In the genomic region with DNA sequence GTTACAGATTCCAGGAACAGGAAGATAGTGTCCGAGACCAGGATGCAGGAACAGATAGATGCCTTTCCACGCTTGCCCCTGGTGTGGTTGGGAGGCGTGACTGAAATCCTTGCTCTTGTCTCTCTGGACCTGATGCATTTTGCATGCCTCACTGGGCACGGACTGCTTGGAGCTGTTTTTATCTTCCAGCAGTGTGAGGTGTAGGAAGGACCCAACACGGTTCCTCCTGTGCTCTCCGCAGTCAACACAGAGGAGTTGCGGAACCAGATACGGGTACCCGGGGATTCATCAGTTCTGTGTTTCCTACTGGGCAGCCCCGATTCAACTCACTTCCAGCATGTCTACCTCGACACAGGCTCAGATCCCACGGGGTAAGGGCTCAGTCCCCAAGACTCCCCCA, we compare ENCODE assay signal across 9 cellular contexts. TPM values are rescaled to one million over a fixed set of nuclear protein-coding genes. Genes with fewer than 3 reads are reported as not detected.
DNase-seq lines count a peak whose midpoint lies in the region; ATAC-seq and TF ChIP-seq lines count a peak whose summit lies in the region.
"Had no signal": no experiment of that assay in that cellular context is flagged by ENCODE, and none has a peak within 500 bp of the region (broad histone marks: within the 10 kb centered on the region; RNA-seq: fewer than 3 reads in every experiment).

No MANE protein-coding gene starts in this region.

- peak overlapping the region; percentile 73 for H3K9ac ChIP-seq in adipocyte (ENCODE audit: low read length)

- H3K9me3 Mint-ChIP-seq in activated CD4-positive, alpha-beta memory T cell treated with anti-CD3 and anti-CD28 coated beads for 36 hours: no peaks in the 10 kb centered on the region
- no peaks in the 10 kb centered on the region for H3K9me3 Mint-ChIP-seq in activated CD4-positive, alpha-beta memory T cell treated with anti-CD3 and anti-CD28 coated beads, Interleukin-2, amount 10 ng/mL, durations not matched to agents 7 days and 5 days
- no peaks in the 10 kb centered on the region for H3K9me3 Mint-ChIP-seq in memory B cell

- H3K27me3 ChIP-seq in adipocyte (replicated peaks; ENCODE audit: control insufficient read depth, insufficient read depth, low read length): no peaks in the 10 kb centered on the region
- H3K27me3 ChIP-seq in thyroid gland: no peaks in the 10 kb centered on the region
- no peaks in the 10 kb centered on the region for H3K27me3 ChIP-seq in HAP-1 (ENCODE audit: low read depth)

- no peak overlapping the region for H3K4me3 ChIP-seq in adipocyte (ENCODE audit: low read length)
- no peak overlapping the region for H3K4me3 ChIP-seq in thyroid gland (replicated peaks in 1 of 3)
- no peak overlapping the region for H3K4me3 ChIP-seq in HAP-1

- H3K4me1 ChIP-seq in adipocyte (ENCODE audit: control insufficient read depth, insufficient read depth, low read length): peaks cover 61% of the 10 kb centered on the region
- H3K4me1 ChIP-seq in thyroid gland: peaks cover 54 to 63% of the 10 kb centered on the region in 2 donors
- H3K4me1 ChIP-seq in HAP-1: peaks cover 37% of the 10 kb centered on the region

- in situ Hi-C loops in HAP-1 (cut with MboI; ENCODE audit: low sequenced_read_pairs): no loop called here

- no peak for TF ChIP-seq CTCF in thyroid gland (IDR thresholded peaks at IDR 0.05)

- H3K36me3 ChIP-seq in adipocyte (ENCODE audit: control insufficient read depth, insufficient read depth, low read length, severe bottlenecking) (peaks cover 7% of the 10 kb centered on the region), thyroid gland (no peaks in the 10 kb centered on the region), HAP-1 (replicated peaks) (peaks cover 11% of the 10 kb centered on the region)

- H3K4me3 Mint-ChIP-seq in activated CD4-positive, alpha-beta memory T cell treated with anti-CD3 and anti-CD28 coated beads for 36 hours: no peak overlapping the region
- H3K4me3 Mint-ChIP-seq in activated CD4-positive, alpha-beta memory T cell treated with anti-CD3 and anti-CD28 coated beads, Interleukin-2, amount 10 ng/mL, durations not matched to agents 7 days and 5 days: no peak overlapping the region
- peak overlapping the region; percentile 48 for H3K4me3 Mint-ChIP-seq in memory B cell

- H3K27ac ChIP-seq in thyroid gland: peak overlapping the region in 2 of 3 donors; percentile 4 to 91

- peaks cover 74% of the 10 kb centered on the region for H3K4me1 Mint-ChIP-seq in activated CD4-positive, alpha-beta memory T cell treated with anti-CD3 and anti-CD28 coated beads for 36 hours (ENCODE audit: low read depth)
- peaks cover 67% of the 10 kb centered on the region for H3K4me1 Mint-ChIP-seq in activated CD4-positive, alpha-beta memory T cell treated with anti-CD3 and anti-CD28 coated beads, Interleukin-2, amount 10 ng/mL, durations not matched to agents 7 days and 5 days
- H3K4me1 Mint-ChIP-seq in memory B cell: peaks cover 54% of the 10 kb centered on the region

- WGBS in thyroid gland, 2 donors: 76 to 77% methylated on average over 12 of the region's 12 CpGs

- peaks cover 9% of the 10 kb centered on the region for H3K36me3 Mint-ChIP-seq in activated CD4-positive, alpha-beta memory T cell treated with anti-CD3 and anti-CD28 coated beads for 36 hours
- H3K36me3 Mint-ChIP-seq in activated CD4-positive, alpha-beta memory T cell treated with anti-CD3 and anti-CD28 coated beads, Interleukin-2, amount 10 ng/mL, durations not matched to agents 7 days and 5 days (ENCODE audit: low read depth): peaks cover 15% of the 10 kb centered on the region
- H3K36me3 Mint-ChIP-seq in memory B cell: peaks cover 2% of the 10 kb centered on the region

- H3K27ac Mint-ChIP-seq in activated CD4-positive, alpha-beta memory T cell treated with anti-CD3 and anti-CD28 coated beads for 36 hours: peak overlapping the region; percentile 25
- H3K27ac Mint-ChIP-seq in activated CD4-positive, alpha-beta memory T cell treated with anti-CD3 and anti-CD28 coated beads, Interleukin-2, amount 10 ng/mL, durations not matched to agents 7 days and 5 days: no peak overlapping the region
- peak overlapping the region; percentile 97 for H3K27ac Mint-ChIP-seq in memory B cell

- intact Hi-C loops in activated CD4-positive, alpha-beta memory T cell treated with anti-CD3 and anti-CD28 coated beads for 36 hours (cut with micrococcal nuclease): no loop called here
- intact Hi-C loops in thyroid gland (cut with DNase I): no loop called here

- H3K9me3 ChIP-seq in adipocyte (ENCODE audit: control insufficient read depth, low read length) (no peaks in the 10 kb centered on the region), thyroid gland (no peaks in the 10 kb centered on the region), HAP-1 (no peaks in the 10 kb centered on the region)

- CTCF ChIA-PET in activated CD4-positive, alpha-beta memory T cell treated with anti-CD3 and anti-CD28 coated beads for 36 hours (lab: Charles Lee): interaction anchor here (0.8 to 3.1 kb wide), 3 partner anchors 14 to 17 kb away, joined by 3 to 14 read pairs (median 4); no protein-coding TSS in a partner anchor
- CTCF ChIA-PET in activated CD4-positive, alpha-beta memory T cell treated with anti-CD3 and anti-CD28 coated beads, Interleukin-2, amount 10 ng/mL, durations not matched to agents 7 days and 5 days (lab: Charles Lee): interaction anchor here (0.5 to 1.7 kb wide), 3 partner anchors 12 to 241 kb away, joined by 3 to 7 read pairs (median 3); no protein-coding TSS in a partner anchor

- ATAC-seq in memory B cell (ENCODE audit: low read depth) (no peak), HG02623 (IDR thresholded peaks at IDR 0.05; ENCODE audit: unreplicated experiment) (no peak), left lobe of liver (no peak)

- POLR2A ChIA-PET in activated CD4-positive, alpha-beta memory T cell treated with anti-CD3 and anti-CD28 coated beads for 36 hours (lab: Charles Lee): no interaction called here
- POLR2A ChIA-PET in activated CD4-positive, alpha-beta memory T cell treated with anti-CD3 and anti-CD28 coated beads, Interleukin-2, amount 10 ng/mL, durations not matched to agents 7 days and 5 days (lab: Charles Lee): no interaction called here

- no peak for DNase-seq in activated CD4-positive, alpha-beta memory T cell treated with anti-CD3 and anti-CD28 coated beads for 36 hours
- no peak for DNase-seq in activated CD4-positive, alpha-beta memory T cell treated with anti-CD3 and anti-CD28 coated beads, Interleukin-2, amount 10 ng/mL, durations not matched to agents 7 days and 5 days
- no peak for DNase-seq in adipocyte (ENCODE audit: low read depth)
- no peak for DNase-seq in memory B cell (ENCODE audit: low spot score in 2 of 2)
- no peak for DNase-seq in thyroid gland
- DNase-seq in HAP-1 (ENCODE audit: low spot score in 2 of 2): no peak
- no peak for DNase-seq in left lobe of liver (ENCODE audit: low spot score)
- DNase-seq: NCI-H524 had no signal

- TF ChIP-seq POLR2A in thyroid gland (IDR thresholded peaks at IDR 0.05): no peak

- no peaks in the 10 kb centered on the region for H3K27me3 Mint-ChIP-seq in activated CD4-positive, alpha-beta memory T cell treated with anti-CD3 and anti-CD28 coated beads for 36 hours
- no peaks in the 10 kb centered on the region for H3K27me3 Mint-ChIP-seq in activated CD4-positive, alpha-beta memory T cell treated with anti-CD3 and anti-CD28 coated beads, Interleukin-2, amount 10 ng/mL, durations not matched to agents 7 days and 5 days
- no peaks in the 10 kb centered on the region for H3K27me3 Mint-ChIP-seq in memory B cell

RNA-seq across cellular contexts. Expression of gene DOT1L, which starts 6.5 kb away (rescaled TPM):
- total RNA-seq in activated CD4-positive, alpha-beta memory T cell treated with anti-CD3 and anti-CD28 coated beads for 36 hours: 10 to 100 TPM; 50.2 to 53.7 TPM
- 10 to 100 TPM; 55.7 to 57.1 TPM for total RNA-seq in activated CD4-positive, alpha-beta memory T cell treated with anti-CD3 and anti-CD28 coated beads, Interleukin-2, amount 10 ng/mL, durations not matched to agents 7 days and 5 days
- 10 to 100 TPM; 10.2 to 31.1 (median 17.2) TPM for total RNA-seq in thyroid gland
- total RNA-seq in left lobe of liver: 17.2 TPM

RNA-seq across cellular contexts. Expression of gene AP3D1, which starts 18.9 kb away (rescaled TPM):
- total RNA-seq in activated CD4-positive, alpha-beta memory T cell treated with anti-CD3 and anti-CD28 coated beads for 36 hours: 10 to 100 TPM; 84.6 to 89.1 TPM
- 100 to 1,000 TPM; 104 to 105 TPM for total RNA-seq in activated CD4-positive, alpha-beta memory T cell treated with anti-CD3 and anti-CD28 coated beads, Interleukin-2, amount 10 ng/mL, durations not matched to agents 7 days and 5 days
- total RNA-seq in thyroid gland (100 to 1,000 TPM in 3 of 4 donors, 10 to 100 TPM in 1; 62.5 to 121 (median 118) TPM), left lobe of liver (63.4 TPM)
